Comparison of ENCODE assay signal across 8 cellular contexts in genomic region chr2:231680992-231681852, GRCh38. TPM values are rescaled to one million over a fixed set of nuclear protein-coding genes. Genes with fewer than 3 reads are reported as not detected.
DNase-seq lines count a peak whose midpoint lies in the region; ATAC-seq and TF ChIP-seq lines count a peak whose summit lies in the region.

No MANE protein-coding gene starts in this region.

- WGBS in adrenal gland, 4 donors, result 9 to 37% (median 14%) methylated on average over 16 to 74 of the region's 79 CpGs

- H3K79me2 ChIP-seq in KMS-11 (ENCODE audit: insufficient read depth, low read depth), result no peaks in the 10 kb centered on the region
- H3K79me2 ChIP-seq in osteoblast (ENCODE audit: insufficient read depth, low read length), result no peaks in the 10 kb centered on the region

- no peak for TF ChIP-seq CTCF in GM10248 (IDR thresholded peaks at IDR 0.05; ENCODE audit: control extremely low read depth, extremely low read depth, low read depth, missing control alignments)
- TF ChIP-seq CTCF in KMS-11 (conservative IDR thresholded peaks at IDR 0.05; ENCODE audit: low read depth, low read length), result no peak
- TF ChIP-seq CTCF in adrenal gland (IDR thresholded peaks at IDR 0.05), result no peak
- no peak for TF ChIP-seq CTCF in osteoblast (IDR thresholded peaks at IDR 0.05; ENCODE audit: extremely low read depth, low read depth, low read length)

- no peaks in the 10 kb centered on the region for H3K9me3 ChIP-seq in adrenal gland (replicated peaks in 1 of 3)
- H3K9me3 ChIP-seq in osteoblast (ENCODE audit: low read depth, low read length), result no peaks in the 10 kb centered on the region

- peak overlapping the region; percentile 72 for H3K4me3 ChIP-seq in KMS-11 (IDR thresholded peaks at IDR 0.05; ENCODE audit: insufficient read depth, low read depth, low read length)
- H3K4me3 ChIP-seq in adrenal gland, result peak overlapping the region in 2 of 4 donors; percentile 27 to 81
- peak overlapping the region; percentile 71 for H3K4me3 ChIP-seq in osteoblast (ENCODE audit: insufficient read depth, low read length)

- H3K4me2 ChIP-seq in KMS-11 (peak overlapping the region; percentile 81), osteoblast (ENCODE audit: insufficient read depth, low read length) (peak overlapping the region; percentile 73)

- peak; percentile 95 for DNase-seq in GM10248 (ENCODE audit: extremely low spot score)
- peak; percentile 85 to 89 (median 87) for DNase-seq in adrenal gland
- DNase-seq in cardiac septum (ENCODE audit: low spot score), result peak; percentile 90
- peak; percentile 100 for DNase-seq in osteoblast (ENCODE audit: insufficient read length, low spot score, missing footprints)
- no peak for DNase-seq in central memory CD4-positive, alpha-beta T cell
- no peak for DNase-seq in activated CD4-positive, alpha-beta T cell treated with anti-CD3 and anti-CD28 coated beads, Interleukin-2, amount 50 U/mL, for 4 hours

- H3K4me1 ChIP-seq in KMS-11 (ENCODE audit: low read depth, poor library complexity, severe bottlenecking), result peaks cover 57% of the 10 kb centered on the region
- H3K4me1 ChIP-seq in adrenal gland (replicated peaks in 1 of 2), result peaks cover 0 to 13% of the 10 kb centered on the region in 2 donors
- peaks cover 7% of the 10 kb centered on the region for H3K4me1 ChIP-seq in osteoblast (ENCODE audit: insufficient read depth, low read length)

- H3K27me3 ChIP-seq in KMS-11 (ENCODE audit: insufficient read depth, low read depth) (no peaks in the 10 kb centered on the region), adrenal gland (no peaks in the 10 kb centered on the region), osteoblast (ENCODE audit: insufficient read depth, low read length) (no peaks in the 10 kb centered on the region)

- peak overlapping the region; percentile 86 for H3K9ac ChIP-seq in KMS-11

- CTCF ChIA-PET in GM10248 (lab: Yijun Ruan, JAX), result interaction anchor here (1.2 to 25.7 kb wide), 6 partner anchors 6 to 36 kb away, joined by 4 to 531 read pairs (median 94); partner anchors contain the start of gene PTMA

- H4K20me1 ChIP-seq in KMS-11 (ENCODE audit: insufficient read depth) (no peaks in the 10 kb centered on the region), osteoblast (ENCODE audit: insufficient read depth, low read length) (no peaks in the 10 kb centered on the region)

- peak; percentile 36 to 76 for TF ChIP-seq POLR2A in adrenal gland (IDR thresholded peaks at IDR 0.05)

- no peaks in the 10 kb centered on the region for H3K36me3 ChIP-seq in KMS-11 (ENCODE audit: insufficient read depth)
- H3K36me3 ChIP-seq in adrenal gland (replicated peaks in 1 of 2), result no peaks in the 10 kb centered on the region
- H3K36me3 ChIP-seq in osteoblast (ENCODE audit: insufficient read depth, low read length), result no peaks in the 10 kb centered on the region

- POLR2A ChIA-PET in GM10248 (lab: Yijun Ruan, JAX), result no interaction called here

- peak; percentile 56 for ATAC-seq in GM21619 (IDR thresholded peaks at IDR 0.05; ENCODE audit: unreplicated experiment)

- intact Hi-C loops in adrenal gland (cut with DNase I) (no loop called here), cardiac septum (cut with DNase I) (loop anchor here (10.0 kb wide), 1 partner anchor 104 kb away; the partner anchor contains the start of genes COPS7B and PDE6D)

- H3K27ac ChIP-seq in KMS-11 (peak overlapping the region; percentile 73), adrenal gland (peak overlapping the region in 4 of 5 donors; percentile 78 to 96 (median 81)), osteoblast (ENCODE audit: low read depth, low read length) (peak overlapping the region; percentile 54)

- H2AFZ ChIP-seq in KMS-11 (ENCODE audit: low read depth), result peak overlapping the region; percentile 64
- peak overlapping the region; percentile 44 for H2AFZ ChIP-seq in osteoblast (ENCODE audit: low read length)

RNA-seq across cellular contexts. Expression of gene PTMA, which starts 27.1 kb away (rescaled TPM):
- 100 to 1,000 TPM; 346 to 719 (median 451) TPM for total RNA-seq in adrenal gland
- polyA plus RNA-seq in adrenal gland, result 1,000 to 10,000 TPM; 1,074 to 1,198 (median 1,079) TPM
- total RNA-seq in cardiac septum, result 256 TPM
- total RNA-seq in osteoblast, result 459 and 545 TPM in 2 replicates

Comparison
In these comparisons a context has a peak if more than half of its experiments do, and no peak if none do; other contexts are left out.
1. DNase-seq: peak in GM10248 (single experiment), adrenal gland (7 of 7), cardiac septum (single experiment) and osteoblast (single experiment); none in central memory CD4-positive, alpha-beta T cell (single experiment) and activated CD4-positive, alpha-beta T cell treated with anti-CD3 and anti-CD28 coated beads, Interleukin-2, amount 50 U/mL, for 4 hours (0 of 2).
2. Peak in every context shown above with its lines, with median percentiles within 50 percentile points of each other: H3K27ac ChIP-seq.